In genomic region chr11:66268210-66268952, GRCh38 we compare ENCODE assay signal across 8 cellular contexts. TPM values are rescaled to one million over a fixed set of nuclear protein-coding genes. Genes with fewer than 3 reads are reported as not detected.
DNase-seq lines count a peak whose midpoint lies in the region; ATAC-seq and TF ChIP-seq lines count a peak whose summit lies in the region.

RAB1B (plus strand) TSS chr11:66268639; CDS start chr11:66268680, 41 bp downstream.

- H3F3A ChIP-seq in smooth muscle cell (ENCODE audit: low read depth) = peaks cover 5% of the 10 kb centered on the region

- WGBS in smooth muscle cell (ENCODE audit: low lambda C conversion rate) = under 1% methylated on average over 53 of the region's 65 CpGs

- no peaks in the 10 kb centered on the region for H3K36me3 ChIP-seq in smooth muscle cell (ENCODE audit: low read depth)

- peak within 1 kb of the TSS; percentile 81 for H3K4me3 ChIP-seq in smooth muscle cell

- no peak within 1 kb of the TSS for H2AFZ ChIP-seq in smooth muscle cell (ENCODE audit: low read depth)

- ATAC-seq in HG03196 (IDR thresholded peaks at IDR 0.05; ENCODE audit: unreplicated experiment) (peak; percentile 80), activated B cell treated with CpG ODN at 0.5 μM for 24 hours (ENCODE audit: low read depth) (peak; percentile 76)

- peak; percentile 76 for TF ChIP-seq POLR2A in GM18951 (IDR thresholded peaks at IDR 0.05; ENCODE audit: extremely low read depth, insufficient read depth, insufficient read length)

- POLR2A ChIA-PET in activated B cell treated with CpG ODN at 0.5 μM for 24 hours (lab: Charles Lee) = interaction anchor here (0.6 to 3.8 kb wide), 27 partner anchors 9 to 1951 kb away, joined by 3 to 50 read pairs (median 6); partner anchors contain the start of genes BANF1, BRMS1, CCDC85B and CNIH2

- H3K27ac Mint-ChIP-seq in activated B cell treated with CpG ODN at 0.5 μM for 24 hours = peak within 1 kb of the TSS; percentile 97

- peak; percentile 100 for DNase-seq in AG08395 (ENCODE audit: low spot score)
- peak; percentile 99 for DNase-seq in NCI-H345 (lab: John Stamatoyannopoulos, UW)
- DNase-seq in activated B cell treated with CpG ODN at 0.5 μM for 24 hours = peak; percentile 98
- peak; percentile 87 to 100 (median 99) for DNase-seq in caudate nucleus (lab: John Stamatoyannopoulos, UW)
- DNase-seq in iPS-NIHi7 (ENCODE audit: extremely low spot score) = peak; percentile 96
- peak; percentile 100 for DNase-seq in smooth muscle cell (lab: John Stamatoyannopoulos, UW; ENCODE audit: unreplicated experiment)

- H3K79me2 ChIP-seq in smooth muscle cell (ENCODE audit: low read depth) = peaks cover 27% of the 10 kb centered on the region

- in situ Hi-C loops in GM18951 (cut with MboI; ENCODE audit: low sequenced_read_pairs, unreplicated experiment) = no loop called here

- H3K4me2 ChIP-seq in smooth muscle cell = peak within 1 kb of the TSS; percentile 96

- intact Hi-C loops in activated B cell treated with CpG ODN at 0.5 μM for 24 hours (cut with micrococcal nuclease) = loop anchor here (1.0 to 5.0 kb wide), 10 partner anchors 10 to 1539 kb away; partner anchors contain the start of genes CFL1, CNIH2, FIBP and KAT5

- TF ChIP-seq CTCF in activated B cell treated with CpG ODN at 0.5 μM for 24 hours (IDR thresholded peaks at IDR 0.05) = no peak
- TF ChIP-seq CTCF in smooth muscle cell (IDR thresholded peaks at IDR 0.05; ENCODE audit: borderline replicate concordance, insufficient read depth, poor library complexity, severe bottlenecking) = no peak

- H3K9me3 Mint-ChIP-seq in activated B cell treated with CpG ODN at 0.5 μM for 24 hours = no peaks in the 10 kb centered on the region

- H3K4me1 Mint-ChIP-seq in activated B cell treated with CpG ODN at 0.5 μM for 24 hours = peaks cover 32% of the 10 kb centered on the region

- H3K27me3 Mint-ChIP-seq in activated B cell treated with CpG ODN at 0.5 μM for 24 hours = no peaks in the 10 kb centered on the region

- peaks cover 53% of the 10 kb centered on the region for H3K36me3 Mint-ChIP-seq in activated B cell treated with CpG ODN at 0.5 μM for 24 hours (ENCODE audit: low read depth)

- H3K4me3 Mint-ChIP-seq in activated B cell treated with CpG ODN at 0.5 μM for 24 hours = peak within 1 kb of the TSS; percentile 90

- H4K20me1 ChIP-seq in smooth muscle cell (ENCODE audit: low read depth) = peaks cover 38% of the 10 kb centered on the region

- H3K4me1 ChIP-seq in smooth muscle cell (ENCODE audit: low read depth) = peaks cover 5% of the 10 kb centered on the region

- H3K9ac ChIP-seq in smooth muscle cell (ENCODE audit: low read depth) = peak within 1 kb of the TSS; percentile 91

- no peaks in the 10 kb centered on the region for H3K27me3 ChIP-seq in smooth muscle cell (ENCODE audit: low read depth)

- no peaks in the 10 kb centered on the region for H3K9me3 ChIP-seq in smooth muscle cell (replicated peaks; ENCODE audit: low read depth)

- peak within 1 kb of the TSS; percentile 99 for H3K27ac ChIP-seq in caudate nucleus (ENCODE audit: low read depth, low read length)
- H3K27ac ChIP-seq in smooth muscle cell (ENCODE audit: low read depth) = peak within 1 kb of the TSS; percentile 85

- CTCF ChIA-PET in activated B cell treated with CpG ODN at 0.5 μM for 24 hours (lab: Charles Lee) = interaction anchor here (0.7 to 2.4 kb wide), 2 partner anchors 13 to 952 kb away, joined by 3 to 14 read pairs; no protein-coding TSS in a partner anchor

RNA-seq across cellular contexts. Expression of gene RAB1B, which starts in this region (rescaled TPM):
- 115 and 118 TPM in 2 replicates for total RNA-seq in activated B cell treated with CpG ODN at 0.5 μM for 24 hours
- total RNA-seq in smooth muscle cell = 53.3 and 57.7 TPM in 2 replicates
- polyA plus RNA-seq in smooth muscle cell = 20.9 and 23.3 TPM in 2 replicates

Comparison
In these comparisons a context has a peak if more than half of its experiments do, and no peak if none do; other contexts are left out.
1. Peak in every context shown above with its lines: DNase-seq, ATAC-seq, H3K4me3 ChIP-seq and H3K27ac ChIP-seq.